In genomic region chr13:98912846-98913245, GRCh38 we compare ENCODE assay signal across 1 cellular context.
TF ChIP-seq lines count a peak whose summit lies in the region.

No MANE protein-coding gene starts in this region.

TF ChIP-seq in GM12878, 131 proteins besides CTCF, POLR2A, EP300 and RAD21:
- TF ChIP-seq HSF1 (IDR thresholded peaks at IDR 0.05; ENCODE audit: low read depth, low read length) (no peak), FOXK2 (IDR thresholded peaks at IDR 0.05) (no peak), SIN3A (IDR thresholded peaks at IDR 0.05; ENCODE audit: low read depth, low read length) (no peak), NFXL1 (IDR thresholded peaks at IDR 0.05; ENCODE audit: borderline replicate concordance) (no peak), SPI1 (IDR thresholded peaks at IDR 0.05; ENCODE audit: borderline replicate concordance, insufficient read depth, low read depth, low read length) (no peak), SREBF1 (IDR thresholded peaks at IDR 0.05; ENCODE audit: low read length) (no peak), PAX8 (IDR thresholded peaks at IDR 0.05) (no peak), ZNF384 (IDR thresholded peaks at IDR 0.05; ENCODE audit: borderline replicate concordance, low read depth, low read length) (no peak), TARDBP (IDR thresholded peaks at IDR 0.05; ENCODE audit: borderline replicate concordance) (no peak), TAF1 (IDR thresholded peaks at IDR 0.05; ENCODE audit: borderline replicate concordance, low read depth, low read length) (no peak), ZSCAN29 (IDR thresholded peaks at IDR 0.05) (no peak), BRCA1 (IDR thresholded peaks at IDR 0.05; ENCODE audit: low read depth, low read length) (no peak), YY1 (IDR thresholded peaks at IDR 0.05; ENCODE audit: low read depth, low read length) (no peak), NFIC (IDR thresholded peaks at IDR 0.05; ENCODE audit: low read depth, low read length) (no peak), ZBTB33 (IDR thresholded peaks at IDR 0.05) (no peak), RUNX3 (IDR thresholded peaks at IDR 0.05; ENCODE audit: low read length) (no peak), BMI1 (IDR thresholded peaks at IDR 0.05; ENCODE audit: borderline replicate concordance) (no peak), PKNOX1 (IDR thresholded peaks at IDR 0.05) (no peak), EGR1 (IDR thresholded peaks at IDR 0.05; ENCODE audit: borderline replicate concordance in 1 of 2, low read depth in 2 of 2, low read length in 2 of 2) (no peak)
